8 cellular contexts compared by ENCODE assay signal in genomic region chr3:66937041-66937440, GRCh38.
DNase-seq lines count a peak whose midpoint lies in the region; ATAC-seq, FAIRE-seq and TF ChIP-seq lines count a peak whose summit lies in the region.
"Not testable (repeated sequence)": the region's sequence is repeated elsewhere in the genome, so short reads cannot be mapped to it uniquely, and the experiment has no call there.

No MANE protein-coding gene starts in this region.

- H3K4me1 ChIP-seq in OCI-LY3 (ENCODE audit: low read length) = peaks cover 35% of the 10 kb centered on the region
- H3K4me1 ChIP-seq in K562 (replicated peaks in 1 of 2; ENCODE audit: control insufficient read depth in 2 of 2, insufficient read depth in 2 of 2, low read length in 2 of 2); osteoblast (ENCODE audit: insufficient read depth, low read length): not testable (repeated sequence)

- not testable (repeated sequence) for FAIRE-seq in K562 (lab: Jason Lieb, UNC)

- H3K4me1 Mint-ChIP-seq in HFFc6 (ENCODE audit: low read depth) = not testable (repeated sequence)

- not testable (repeated sequence) for H3K9me3 ChIP-seq in OCI-LY3 (ENCODE audit: insufficient read depth, low read length); K562 (replicated peaks; ENCODE audit: control insufficient read depth, insufficient read depth, low read depth, low read length); osteoblast (ENCODE audit: low read depth, low read length)

- not testable (repeated sequence) for H3K79me2 ChIP-seq in OCI-LY3 (ENCODE audit: low read length); K562 (ENCODE audit: control insufficient read depth, insufficient read depth, low read length); osteoblast (ENCODE audit: insufficient read depth, low read length)

- peak overlapping the region; percentile 25; the same call in 1 of the 2 replicates for H3K4me2 ChIP-seq in OCI-LY3 (ENCODE audit: low read length)
- H3K4me2 ChIP-seq in K562 (ENCODE audit: insufficient read depth, low read length); osteoblast (ENCODE audit: insufficient read depth, low read length): not testable (repeated sequence)

- H3K27ac Mint-ChIP-seq in HFFc6 = not testable (repeated sequence)

- not testable (repeated sequence) for TF ChIP-seq CTCF in HFFc6 (IDR thresholded peaks at IDR 0.05); LNCaP clone FGC (IDR thresholded peaks at IDR 0.05; ENCODE audit: control insufficient read depth, extremely low read depth, insufficient read depth); OCI-LY3 (IDR thresholded peaks at IDR 0.05; ENCODE audit: low read depth, low read length); K562 (IDR thresholded peaks at IDR 0.05 in 2 of 3, conservative IDR thresholded peaks at IDR 0.05 in 1 of 3; ENCODE audit: insufficient read depth in 2 of 3, low read depth in 1 of 3, low read length in 3 of 3); fibroblast of pulmonary artery (IDR thresholded peaks at IDR 0.05; ENCODE audit: low read length, missing control alignments); osteoblast (IDR thresholded peaks at IDR 0.05; ENCODE audit: extremely low read depth, low read depth, low read length)

- H3K27ac ChIP-seq in OCI-LY3 (ENCODE audit: low read length); K562 (ENCODE audit: extremely low read depth, low read depth, low read length); osteoblast (ENCODE audit: low read depth, low read length): not testable (repeated sequence)

- intact Hi-C loops in K562 (cut with micrococcal nuclease) = loop anchor here (5.0 kb wide), 1 partner anchor 1940 kb away; no protein-coding TSS in a partner anchor

- not testable (repeated sequence) for H4K20me1 ChIP-seq in OCI-LY3 (ENCODE audit: insufficient read depth, low read length); K562 (replicated peaks; ENCODE audit: control insufficient read depth, insufficient read depth, low read length); osteoblast (ENCODE audit: insufficient read depth, low read length)

- H3K9ac ChIP-seq in OCI-LY3 (ENCODE audit: low read length); K562 (ENCODE audit: insufficient read depth in 1 of 2, low read depth in 2 of 2, low read length in 2 of 2): not testable (repeated sequence)

- not testable (repeated sequence) for H3K27me3 ChIP-seq in OCI-LY3 (ENCODE audit: low read depth, low read length); K562 (ENCODE audit: control insufficient read depth in 2 of 2, insufficient read depth in 2 of 2, low read length in 2 of 2); osteoblast (ENCODE audit: insufficient read depth, low read length)

- H2AFZ ChIP-seq in OCI-LY3 (ENCODE audit: low read depth, low read length) (peak overlapping the region; percentile 73; the same call in 1 of the 2 replicates), osteoblast (ENCODE audit: low read length) (peak overlapping the region; percentile 35)
- H2AFZ ChIP-seq in K562 (ENCODE audit: low read depth, low read length) = not testable (repeated sequence)

- 6% methylated on average over 6 of the region's 6 CpGs for WGBS in K562 (ENCODE audit: insufficient coverage, low coverage, missing lambda C conversion rate)

- H3K36me3 Mint-ChIP-seq in HFFc6 (ENCODE audit: low read depth) = not testable (repeated sequence)

- not testable (repeated sequence) for TF ChIP-seq RAD21 in K562 (CRISPR knock-in tag; conservative IDR thresholded peaks at IDR 0.05 in 1 of 2, IDR thresholded peaks at IDR 0.05 in 1 of 2)

- H3K9me1 ChIP-seq in K562 (ENCODE audit: control insufficient read depth, insufficient read depth, low read length) = not testable (repeated sequence)

- TF ChIP-seq EP300 in K562 (IDR thresholded peaks at IDR 0.05; ENCODE audit: low read length) = not testable (repeated sequence)

- in situ Hi-C loops in SK-MEL-5 (cut with HindIII; ENCODE audit: low pct_unique_long_range_greater_than_20kb, low sequenced_read_pairs) = not testable (repeated sequence)
- in situ Hi-C loops in K562 (cut with MboI) = loop anchor here (25.0 kb wide), 2 partner anchors 850 to 1950 kb away; no protein-coding TSS in a partner anchor

- not testable (repeated sequence) for H3K4me3 ChIP-seq in LNCaP clone FGC (ENCODE audit: low read depth, low read length); OCI-LY3 (ENCODE audit: low read length); K562; fibroblast of pulmonary artery (replicated peaks; ENCODE audit: low read depth, low read length); osteoblast (ENCODE audit: insufficient read depth, low read length)

- DNase-seq in A172 (ENCODE audit: low spot score) = peak; percentile 50
- peak; percentile 30 for DNase-seq in HFFc6
- DNase-seq in LNCaP clone FGC (ENCODE audit: low read depth) = peak; percentile 4
- DNase-seq in SK-MEL-5 (ENCODE audit: low read depth, low spot score) = peak; percentile 17
- not testable (repeated sequence) for DNase-seq in K562 (ENCODE audit: extremely low read depth in 1 of 4, low spot score in 3 of 4)
- DNase-seq in fibroblast of pulmonary artery (ENCODE audit: low read depth) = peak; percentile 1
- peak; percentile 13 for DNase-seq in osteoblast (ENCODE audit: insufficient read length, low spot score, missing footprints)

- not testable (repeated sequence) for TF ChIP-seq POLR2A in K562 (conservative IDR thresholded peaks at IDR 0.05)

- H3K36me3 ChIP-seq in OCI-LY3 (replicated peaks; ENCODE audit: low read depth, low read length); K562 (ENCODE audit: control insufficient read depth, insufficient read depth, low read length); osteoblast (ENCODE audit: insufficient read depth, low read length): not testable (repeated sequence)

- CTCF ChIA-PET in K562 (lab: Yijun Ruan, JAX; ENCODE audit: low intra/inter-chr PET ratio) = not testable (repeated sequence)

- H3K4me3 Mint-ChIP-seq in HFFc6 = peak overlapping the region; percentile 7

- POLR2A ChIA-PET in K562 (lab: Yijun Ruan, JAX) = not testable (repeated sequence)

- ATAC-seq in K562 = not testable (repeated sequence)

- not testable (repeated sequence) for H3K9me3 Mint-ChIP-seq in HFFc6

- not testable (repeated sequence) for BruUV-seq in K562 (replicated peaks; lab: Mats Ljungman, UMichigan)

- H3K27me3 Mint-ChIP-seq in HFFc6 (ENCODE audit: insufficient read depth) = not testable (repeated sequence)

TF ChIP-seq in K562, 482 proteins besides CTCF, POLR2A, EP300 and RAD21:
- peak; percentile 60 for TF ChIP-seq GABPA (tag; conservative IDR thresholded peaks at IDR 0.05; ENCODE audit: low read depth)
- 0 out of 2 replicates have a peak, but pooled peaks have one; percentile 25 for TF ChIP-seq SPI1 (IDR thresholded peaks at IDR 0.05; ENCODE audit: borderline replicate concordance, low read depth, low read length)
